23 cellular contexts compared by ENCODE assay signal in genomic region chr1:188343914-188344313, GRCh38.
"Had no signal": no experiment of that assay in that cellular context is flagged by ENCODE, and none has a peak within 500 bp of the region (broad histone marks: within the 10 kb centered on the region; RNA-seq: fewer than 3 reads in every experiment).

No MANE protein-coding gene starts in this region.

- ATAC-seq: activated naive CD8-positive, alpha-beta T cell treated with anti-CD3 and anti-CD28 coated beads, Interleukin-2, amount 50 U/mL, for 24 hours; left lobe of liver had no signal

- FAIRE-seq: colon, kidney, TTC549 had no signal

- H3K27me3 ChIP-seq: brain microvascular endothelial cell, dorsolateral prefrontal cortex had no signal

- H3K36me3 ChIP-seq: brain microvascular endothelial cell had no signal

- H3K27ac ChIP-seq: brain microvascular endothelial cell, dorsolateral prefrontal cortex had no signal

- H3K4me3 ChIP-seq: dorsolateral prefrontal cortex, lung had no signal

- DNase-seq: activated CD4-positive, CD25-positive, alpha-beta regulatory T cell treated with anti-CD3 and anti-CD28 coated beads, Interleukin-2, amount 50 U/mL, for 72 hours; activated CD8-positive, alpha-beta memory T cell treated with anti-CD3 and anti-CD28 coated beads for 24 hours; activated CD8-positive, alpha-beta memory T cell treated with anti-CD3 and anti-CD28 coated beads, Interleukin-2, amount 50 U/mL, for 48 hours; activated effector memory CD4-positive, alpha-beta T cell treated with Interleukin-2 at 50 U/mL for 16 hours; activated naive CD4-positive, alpha-beta T cell treated with anti-CD3 and anti-CD28 coated beads, Interleukin-2, amount 10 ng/mL, durations not matched to agents 7 days and 5 days; activated naive CD8-positive, alpha-beta T cell treated with anti-CD3 and anti-CD28 coated beads, Interleukin-2, amount 50 U/mL, for 24 hours; activated T-cell treated with anti-CD3 and anti-CD28 coated beads, Interleukin-2, amount 50 U/mL, for 48 hours; aorta; brain microvascular endothelial cell; central memory CD4-positive, alpha-beta T cell; dorsolateral prefrontal cortex; foreskin melanocyte; hypothalamus; kidney; nephron progenitor cell; nucleus accumbens; stimulated activated CD8-positive, alpha-beta memory T cell treated with anti-CD3 and anti-CD28 coated beads, Interleukin-4, amount 100 ng/mL, for 48 hours; stimulated activated naive CD4-positive, alpha-beta T cell; T-helper 2 cell had no signal
